Comparison of ENCODE assay signal across 9 cellular contexts in genomic region chrY:2841471-2841893, GRCh38. TPM values are rescaled to one million over a fixed set of nuclear protein-coding genes. Genes with fewer than 3 reads are reported as not detected.
A peak's percentile ranks its signal among the peaks of the same experiment; 100 is the strongest.
DNase-seq lines count a peak whose midpoint lies in the region; ATAC-seq, FAIRE-seq and TF ChIP-seq lines count a peak whose summit lies in the region.
"Had no signal": no experiment of that assay in that cellular context is flagged by ENCODE, and none has a peak within 500 bp of the region (broad histone marks: within the 10 kb centered on the region; RNA-seq: fewer than 3 reads in every experiment).

TSS of gene RPS4Y1 (plus strand) at chrY:2841602. CDS start at chrY:2841625, 23 bp downstream.

- peak; percentile 90 for ATAC-seq in body of pancreas

- no peak within 1 kb of the TSS for H3K27ac Mint-ChIP-seq in mesothelial cell of epicardium

- intact Hi-C loops in body of pancreas (cut with DNase I) = no loop called here

- H3K36me3 Mint-ChIP-seq in mesothelial cell of epicardium = no peaks in the 10 kb centered on the region

- peaks cover 11% of the 10 kb centered on the region for H3K79me2 ChIP-seq in OCI-LY1 (ENCODE audit: insufficient read depth, low read length)

- H3K27me3 ChIP-seq in AG04450 (ENCODE audit: control insufficient read depth, insufficient read depth, low read length) (peaks cover 2% of the 10 kb centered on the region), OCI-LY1 (ENCODE audit: insufficient read depth, low read length) (no peaks in the 10 kb centered on the region), body of pancreas (no peaks in the 10 kb centered on the region)
- H3K27me3 ChIP-seq: upper lobe of left lung had no signal

- no peaks in the 10 kb centered on the region for H3K9me3 Mint-ChIP-seq in mesothelial cell of epicardium

- H3K36me3 ChIP-seq in OCI-LY1 (ENCODE audit: insufficient read depth, low read length) (peaks cover 45% of the 10 kb centered on the region), body of pancreas (replicated peaks in 1 of 2; ENCODE audit: insufficient read depth in 1 of 2, low read depth in 2 of 2) (no peaks in the 10 kb centered on the region), urinary bladder (ENCODE audit: insufficient read depth) (peaks cover 4% of the 10 kb centered on the region)
- H3K36me3 ChIP-seq: upper lobe of left lung had no signal

- H3K27me3 Mint-ChIP-seq in mesothelial cell of epicardium (ENCODE audit: low read depth) = no peaks in the 10 kb centered on the region

- no peak for TF ChIP-seq POLR2A in H54 (IDR thresholded peaks at IDR 0.05; ENCODE audit: low read depth, low read length)
- no peak for TF ChIP-seq POLR2A in body of pancreas (IDR thresholded peaks at IDR 0.05)

- H2AFZ ChIP-seq in OCI-LY1 (ENCODE audit: low read length) = peak within 1 kb of the TSS; percentile 91

- H3K9ac ChIP-seq in OCI-LY1 (ENCODE audit: low read length) = peak within 1 kb of the TSS; percentile 73

- peaks cover 11% of the 10 kb centered on the region for H3K4me1 ChIP-seq in OCI-LY1 (ENCODE audit: insufficient read depth, low read length, severe bottlenecking)
- H3K4me1 ChIP-seq in body of pancreas = peaks cover 12% of the 10 kb centered on the region
- no peaks in the 10 kb centered on the region for H3K4me1 ChIP-seq in urinary bladder (ENCODE audit: insufficient read depth)

- POLR2A ChIA-PET in AG04450 (lab: Yijun Ruan, JAX) = no interaction called here

- H4K20me1 ChIP-seq in OCI-LY1 (ENCODE audit: insufficient read depth, low read length) = no peaks in the 10 kb centered on the region

- no peaks in the 10 kb centered on the region for H3F3A ChIP-seq in OCI-LY1 (ENCODE audit: insufficient read depth, low read length)

- 0 to 1% methylated on average over 4 to 22 of the region's 22 CpGs for WGBS in body of pancreas, 2 donors
- WGBS in urinary bladder = under 1% methylated on average over 22 of the region's 22 CpGs

- TF ChIP-seq CTCF in AG04450 (IDR thresholded peaks at IDR 0.05; ENCODE audit: low read depth, low read length) = no peak
- TF ChIP-seq CTCF in OCI-LY1 (IDR thresholded peaks at IDR 0.05; ENCODE audit: low read length) = no peak
- TF ChIP-seq CTCF in body of pancreas (IDR thresholded peaks at IDR 0.05) = no peak
- no peak for TF ChIP-seq CTCF in mesothelial cell of epicardium (IDR thresholded peaks at IDR 0.05; ENCODE audit: unreplicated experiment)

- H3K9me2 ChIP-seq in OCI-LY1 (ENCODE audit: low read depth, low read length) = no peaks in the 10 kb centered on the region

- peak within 1 kb of the TSS; percentile 86 for H3K4me2 ChIP-seq in OCI-LY1 (ENCODE audit: low read length)

- H3K4me1 Mint-ChIP-seq in mesothelial cell of epicardium = no peaks in the 10 kb centered on the region

- H3K4me3 ChIP-seq in AG04450 (ENCODE audit: low read depth, low read length) (peak within 1 kb of the TSS; percentile 78), OCI-LY1 (ENCODE audit: low read depth, low read length, poor library complexity, severe bottlenecking) (peak within 1 kb of the TSS; percentile 84), body of pancreas (peak within 1 kb of the TSS in 1 of 2 donors; percentile 52), urinary bladder (ENCODE audit: low read depth, low read length) (peak within 1 kb of the TSS; percentile 53)

- peak; percentile 37 for DNase-seq in AG04450 (ENCODE audit: low read depth, low spot score)
- peak; percentile 7 for DNase-seq in H54 (ENCODE audit: insufficient read length, low spot score)
- DNase-seq in body of pancreas = peak in 2 of 4 donors; percentile 36 to 51
- DNase-seq in middle frontal gyrus (ENCODE audit: extremely low spot score, low spot score) = peak; percentile 50
- DNase-seq in mesothelial cell of epicardium (ENCODE audit: low spot score in 2 of 2, unreplicated experiment in 2 of 2) = no peak
- DNase-seq in NCI-H2029 treated with DMSO at 0.1 percent for 48 hours (lab: John Stamatoyannopoulos, UW) = no peak
- DNase-seq: upper lobe of left lung had no signal

- CTCF ChIA-PET in AG04450 (lab: Charles Lee) = no interaction called here

- FAIRE-seq in H54 (lab: Jason Lieb, UNC) = no peak

- H3K4me3 Mint-ChIP-seq in mesothelial cell of epicardium = no peak within 1 kb of the TSS

- H3K9me3 ChIP-seq in AG04450 (ENCODE audit: control insufficient read depth, insufficient read depth, low read length) (no peaks in the 10 kb centered on the region; the same call in 1 of the 2 replicates), OCI-LY1 (ENCODE audit: low read length) (no peaks in the 10 kb centered on the region), body of pancreas (no peaks in the 10 kb centered on the region)
- H3K9me3 ChIP-seq: upper lobe of left lung had no signal

- H3K27ac ChIP-seq in AG04450 (ENCODE audit: low read depth, low read length) (peak within 1 kb of the TSS; percentile 61), OCI-LY1 (ENCODE audit: low read depth, low read length, poor library complexity, severe bottlenecking) (peak within 1 kb of the TSS; percentile 25), body of pancreas (peak within 1 kb of the TSS in 2 of 4 donors; percentile 57 to 65), urinary bladder (ENCODE audit: low read depth) (no peak within 1 kb of the TSS)

RNA-seq across cellular contexts. Expression of gene RPS4Y1, which starts in this region (rescaled TPM):
- polyA plus RNA-seq in AG04450 (2011; rRNA removed) (933 and 1,141 TPM in 2 replicates), urinary bladder (453 TPM)
- polyA minus RNA-seq in AG04450 (2011; rRNA and poly(A)+ RNA removed) = 376 and 442 TPM in 2 replicates
- total RNA-seq in body of pancreas (not detected), urinary bladder (not detected), mesothelial cell of epicardium (not detected in 3 replicates)

Comparison
In these comparisons a context has a peak if more than half of its experiments do, and no peak if none do; other contexts are left out.
1. DNase-seq: peak in AG04450 (single experiment), H54 (single experiment) and middle frontal gyrus (single experiment); none in mesothelial cell of epicardium (0 of 2) and NCI-H2029 treated with DMSO at 0.1 percent for 48 hours (single experiment).